ENCODE assay signal across 8 cellular contexts in the genomic region with DNA sequence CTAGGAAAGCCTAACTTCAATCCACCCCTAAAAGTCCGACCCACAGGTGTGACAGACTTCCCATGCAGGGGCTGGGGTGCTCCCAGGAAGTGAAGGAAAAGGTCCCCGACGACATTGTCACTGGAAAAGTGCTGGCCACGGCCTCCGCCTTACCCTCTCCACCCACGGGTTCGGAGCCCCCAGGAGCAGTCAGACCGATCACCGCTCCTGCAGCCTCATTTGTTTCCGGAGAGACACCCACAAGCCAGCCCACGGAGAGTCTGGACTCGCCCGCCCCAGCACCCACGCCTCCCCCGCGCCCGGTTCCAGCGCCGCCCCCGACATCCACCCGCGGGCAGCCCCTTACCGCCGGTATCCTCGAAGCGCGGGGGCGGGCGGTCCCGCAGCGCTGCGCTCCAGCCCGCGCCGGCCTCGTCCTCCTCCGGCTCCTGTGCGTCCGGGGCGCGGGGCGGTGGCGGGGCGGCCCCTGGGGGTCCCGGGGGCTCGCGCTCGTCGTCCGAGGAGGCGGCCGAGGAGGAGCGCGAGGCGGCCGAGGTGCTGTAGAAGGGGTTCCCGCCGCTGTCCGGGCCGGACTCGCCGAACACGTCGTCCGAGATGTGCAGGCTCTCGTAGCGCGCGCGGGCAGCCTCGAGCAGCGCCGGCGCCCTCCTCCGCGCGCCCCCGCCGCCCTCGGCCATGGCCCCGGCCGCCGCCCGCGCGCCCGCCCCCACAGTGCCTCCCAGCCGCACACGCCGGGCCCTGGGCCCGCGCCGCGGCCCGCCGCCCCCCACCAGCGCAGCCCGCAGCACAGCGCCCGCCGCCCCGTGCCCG. TPM values are rescaled to one million over a fixed set of nuclear protein-coding genes. Genes with fewer than 3 reads are reported as not detected.
DNase-seq lines count a peak whose midpoint lies in the region; ATAC-seq and TF ChIP-seq lines count a peak whose summit lies in the region.

No MANE protein-coding gene starts in this region.

- H3K56ac ChIP-seq in IMR-90 (ENCODE audit: extremely low read depth, insufficient read depth, low read length): no peak overlapping the region

- POLR2A ChIA-PET in IMR-90 (lab: Charles Lee; ENCODE audit: unreplicated experiment): no interaction called here

- H3K18ac ChIP-seq in IMR-90 (ENCODE audit: low read depth, low read length) (no peak overlapping the region), neuronal stem cell (ENCODE audit: low read length) (peak overlapping the region; percentile 45)

- no peak overlapping the region for H4K5ac ChIP-seq in IMR-90 (ENCODE audit: low read depth, low read length)

- H2AK5ac ChIP-seq in IMR-90 (ENCODE audit: low read depth, low read length) (no peak overlapping the region), neuronal stem cell (ENCODE audit: low read depth, low read length) (no peak overlapping the region)

- in situ Hi-C loops in IMR-90 (cut with MboI; ENCODE audit: low sequenced_read_pairs): no loop called here

- H4K8ac ChIP-seq in IMR-90 (ENCODE audit: low read depth in 2 of 2, low read length in 2 of 2): no peak overlapping the region
- H4K8ac ChIP-seq in neuronal stem cell (ENCODE audit: low read depth, low read length): no peak overlapping the region

- H3K4ac ChIP-seq in IMR-90 (ENCODE audit: low read depth, low read length): no peak overlapping the region
- H3K4ac ChIP-seq in neuronal stem cell (ENCODE audit: low read length): no peak overlapping the region

- H3K79me1 ChIP-seq in IMR-90 (ENCODE audit: low read depth in 1 of 2, low read length in 2 of 2) (no peaks in the 10 kb centered on the region), neuronal stem cell (ENCODE audit: low read depth, low read length) (peaks cover 3% of the 10 kb centered on the region)

- no peak overlapping the region for H2BK15ac ChIP-seq in IMR-90 (ENCODE audit: low read depth, low read length)
- no peak overlapping the region for H2BK15ac ChIP-seq in neuronal stem cell (ENCODE audit: low read length)

- 2% methylated on average over 44 of the region's 103 CpGs; no CpG with 5 or more reads in 1 of the 2 experiments for WGBS in IMR-90 (ENCODE audit: extremely low coverage in 2 of 2, insufficient read length in 1 of 2), 2 experiments
- 0 to 1% methylated on average over 103 of the region's 103 CpGs for whole genome bisulfite sequencing in ectodermal cell, 2 experiments
- WGBS in neuronal stem cell (ENCODE audit: extremely low coverage in 2 of 2, insufficient read length in 2 of 2, insufficient replicate concordance in 1 of 2), 2 donors: no CpG with 5 or more reads among the region's 103 CpGs

- no peak for TF ChIP-seq CTCF in IMR-90 (conservative IDR thresholded peaks at IDR 0.05; ENCODE audit: low read depth, low read length)
- TF ChIP-seq CTCF in foreskin keratinocyte (conservative IDR thresholded peaks at IDR 0.05): no peak

- TF ChIP-seq RAD21 in IMR-90 (IDR thresholded peaks at IDR 0.05; ENCODE audit: low read length): no peak

- H4K20me1 ChIP-seq in IMR-90 (ENCODE audit: insufficient read depth, low read length): no peaks in the 10 kb centered on the region

- no peak overlapping the region for H2BK5ac ChIP-seq in IMR-90 (ENCODE audit: low read depth, low read length, poor library complexity, severe bottlenecking)
- H2BK5ac ChIP-seq in neuronal stem cell (ENCODE audit: low read length): no peak overlapping the region

- no peak for TF ChIP-seq POLR2A in IMR-90 (IDR thresholded peaks at IDR 0.05; ENCODE audit: low read depth, low read length)

- H3K4me3 ChIP-seq in IMR-90 (ENCODE audit: insufficient read depth, low read depth, low read length): peak overlapping the region; percentile 39; the same call in 1 of the 2 replicates
- peak overlapping the region; percentile 42 for H3K4me3 ChIP-seq in ectodermal cell (ENCODE audit: insufficient read depth, low read depth, low read length)
- H3K4me3 ChIP-seq in neuronal stem cell (ENCODE audit: low read length in 2 of 2): peak overlapping the region; percentile 63 to 81

- H3K4me2 ChIP-seq in IMR-90 (ENCODE audit: low read depth, low read length) (no peak overlapping the region; the same call in 1 of the 2 replicates), neuronal stem cell (ENCODE audit: insufficient read depth, low read length, poor library complexity, severe bottlenecking) (peak overlapping the region; percentile 89)

- H3K36me3 ChIP-seq in IMR-90 (ENCODE audit: control insufficient read depth, insufficient read depth, low read length) (no peaks in the 10 kb centered on the region), ectodermal cell (ENCODE audit: control insufficient read depth, insufficient read depth, low read length) (no peaks in the 10 kb centered on the region), neuronal stem cell (replicated peaks in 1 of 2; ENCODE audit: control insufficient read depth in 2 of 2, insufficient read depth in 2 of 2, low read length in 2 of 2) (no peaks in the 10 kb centered on the region)

- H3K27me3 ChIP-seq in IMR-90 (ENCODE audit: control insufficient read depth, insufficient read depth, low read length) (peaks cover 30% of the 10 kb centered on the region), ectodermal cell (ENCODE audit: control insufficient read depth, insufficient read depth, low read length, poor library complexity, severe bottlenecking) (peaks cover 38% of the 10 kb centered on the region), neuronal stem cell (ENCODE audit: control insufficient read depth in 3 of 3, insufficient read depth in 3 of 3, low read depth in 1 of 3, low read length in 3 of 3) (peaks cover 0 to 30% (median 10%) of the 10 kb centered on the region in 3 experiments), foreskin keratinocyte (peaks cover 83% of the 10 kb centered on the region)

- H3K27ac ChIP-seq in IMR-90 (ENCODE audit: insufficient read depth, low read length): no peak overlapping the region
- H3K27ac ChIP-seq in ectodermal cell (ENCODE audit: insufficient read depth, low read depth, low read length, poor library complexity, severe bottlenecking): no peak overlapping the region
- no peak overlapping the region for H3K27ac ChIP-seq in neuronal stem cell (replicated peaks; ENCODE audit: low read length)
- H3K27ac ChIP-seq in foreskin keratinocyte: no peak overlapping the region

- no peak for DNase-seq in IMR-90
- no peak for DNase-seq in neuronal stem cell (ENCODE audit: low spot score)
- no peak for DNase-seq in KG1 (lab: John Stamatoyannopoulos, UW)
- no peak for DNase-seq in MV-4-11 (lab: John Stamatoyannopoulos, UW)
- no peak for DNase-seq in foreskin keratinocyte
- DNase-seq in NK-92 treated with Interleukin-12 subunit alpha and Interleukin-12 subunit beta, amount 100 ng/mL, for 24 hours (lab: John Stamatoyannopoulos, UW): no peak

- CTCF ChIA-PET in IMR-90 (lab: Yijun Ruan, JAX): no interaction called here

- H2AFZ ChIP-seq in IMR-90 (replicated peaks; ENCODE audit: low read length, poor library complexity) (peak overlapping the region; percentile 75), neuronal stem cell (ENCODE audit: low read length) (peak overlapping the region; percentile 71)

- H3K9ac ChIP-seq in IMR-90 (ENCODE audit: low read depth, low read length): no peak overlapping the region
- peak overlapping the region; percentile 84 for H3K9ac ChIP-seq in neuronal stem cell (ENCODE audit: low read depth, low read length, poor library complexity)

- H3K4me1 ChIP-seq in IMR-90 (ENCODE audit: control insufficient read depth, insufficient read depth, low read length) (no peaks in the 10 kb centered on the region; the same call in 1 of the 2 replicates), ectodermal cell (ENCODE audit: control insufficient read depth, insufficient read depth, low read length) (peaks cover 43% of the 10 kb centered on the region), neuronal stem cell (ENCODE audit: control insufficient read depth in 2 of 2, insufficient read depth in 1 of 2, low read depth in 1 of 2, low read length in 2 of 2) (peaks cover 24 to 53% of the 10 kb centered on the region in 2 donors), foreskin keratinocyte (no peaks in the 10 kb centered on the region)

- H3K9me1 ChIP-seq in IMR-90 (ENCODE audit: insufficient read depth, low read length): no peaks in the 10 kb centered on the region

- H3K9me3 ChIP-seq in IMR-90 (ENCODE audit: control insufficient read depth, insufficient read depth, low read length): no peaks in the 10 kb centered on the region
- no peaks in the 10 kb centered on the region for H3K9me3 ChIP-seq in ectodermal cell (ENCODE audit: control insufficient read depth, low read length)
- peaks cover 0 to 4% of the 10 kb centered on the region in 2 donors for H3K9me3 ChIP-seq in neuronal stem cell (replicated peaks in 1 of 2; ENCODE audit: control insufficient read depth in 2 of 2, insufficient read depth in 1 of 2, low read depth in 1 of 2, low read length in 2 of 2)

- intact Hi-C loops in IMR-90 (cut with micrococcal nuclease): loop anchor here (10.0 kb wide), 2 partner anchors 349 to 489 kb away; no protein-coding TSS in a partner anchor

- dilution Hi-C loops in IMR-90 (cut with HindIII; ENCODE audit: low sequenced_read_pairs, unreplicated experiment): no loop called here

- no peak overlapping the region for H4K91ac ChIP-seq in IMR-90 (ENCODE audit: insufficient read depth, low read depth, low read length)
- no peak overlapping the region for H4K91ac ChIP-seq in neuronal stem cell (ENCODE audit: low read depth, low read length, poor library complexity)

- H2AK9ac ChIP-seq in IMR-90 (replicated peaks; ENCODE audit: low read depth, low read length, poor library complexity): no peak overlapping the region

- no peak overlapping the region for H2BK20ac ChIP-seq in IMR-90 (ENCODE audit: low read depth, low read length)

- H2BK120ac ChIP-seq in IMR-90 (ENCODE audit: low read depth, low read length) (no peak overlapping the region), neuronal stem cell (ENCODE audit: low read depth, low read length) (no peak overlapping the region)

- ATAC-seq in GM18511 (IDR thresholded peaks at IDR 0.05; ENCODE audit: unreplicated experiment): peak; percentile 19
- ATAC-seq in IMR-90 (ENCODE audit: low read depth): peak; percentile 12; the same call in 1 of the 2 replicates
- ATAC-seq in foreskin keratinocyte: no peak

- H3K23ac ChIP-seq in IMR-90 (ENCODE audit: low read depth, low read length) (no peak overlapping the region), neuronal stem cell (ENCODE audit: low read depth, low read length, poor library complexity) (peak overlapping the region; percentile 81)

- no peak overlapping the region for H3K14ac ChIP-seq in IMR-90 (replicated peaks; ENCODE audit: low read depth, low read length)
- peak overlapping the region; percentile 75 for H3K14ac ChIP-seq in neuronal stem cell (ENCODE audit: low read length)

- no TSS peak for BruUV-seq in IMR-90 (replicated peaks; lab: Mats Ljungman, UMichigan)

- no peak overlapping the region for H2BK12ac ChIP-seq in neuronal stem cell (ENCODE audit: low read length)

RNA-seq across cellular contexts. Expression of gene PGBD5, which starts 0.7 kb away (rescaled TPM):
- total RNA-seq in IMR-90 (2012; rRNA removed) (0.18 and 0.28 TPM in 2 replicates), foreskin keratinocyte (0.14 and 0.20 TPM in 2 replicates)
- polyA plus RNA-seq in IMR-90 (2012; rRNA removed) (0.36 and 0.37 TPM in 2 replicates), foreskin keratinocyte (0.01 and 0.09 TPM in 2 replicates)
- polyA plus RNA-seq in IMR-90 (2012; cell fraction: cytosol; rRNA removed): 0.12 and 0.16 TPM in 2 replicates
- polyA plus RNA-seq in IMR-90 (2012; cell fraction: nucleus; rRNA removed; ENCODE audit: low replicate concordance): 0.09 and 0.13 TPM in 2 replicates
- polyA plus RNA-seq in ectodermal cell (2013, experiment 1 of 4): 6.0 TPM
- 4.2 TPM for polyA plus RNA-seq in ectodermal cell (2013, experiment 2 of 4)
- 4.8 TPM for polyA plus RNA-seq in ectodermal cell (2013, experiment 3 of 4)
- 4.4 TPM for polyA plus RNA-seq in ectodermal cell (2013, experiment 4 of 4)
- 3.3 TPM for polyA plus RNA-seq in neuronal stem cell (2013, experiment 1 of 2)
- polyA plus RNA-seq in neuronal stem cell (2013, experiment 2 of 2): 3.0 TPM
